Comparison of ENCODE assay signal across 8 cellular contexts in the genomic region with DNA sequence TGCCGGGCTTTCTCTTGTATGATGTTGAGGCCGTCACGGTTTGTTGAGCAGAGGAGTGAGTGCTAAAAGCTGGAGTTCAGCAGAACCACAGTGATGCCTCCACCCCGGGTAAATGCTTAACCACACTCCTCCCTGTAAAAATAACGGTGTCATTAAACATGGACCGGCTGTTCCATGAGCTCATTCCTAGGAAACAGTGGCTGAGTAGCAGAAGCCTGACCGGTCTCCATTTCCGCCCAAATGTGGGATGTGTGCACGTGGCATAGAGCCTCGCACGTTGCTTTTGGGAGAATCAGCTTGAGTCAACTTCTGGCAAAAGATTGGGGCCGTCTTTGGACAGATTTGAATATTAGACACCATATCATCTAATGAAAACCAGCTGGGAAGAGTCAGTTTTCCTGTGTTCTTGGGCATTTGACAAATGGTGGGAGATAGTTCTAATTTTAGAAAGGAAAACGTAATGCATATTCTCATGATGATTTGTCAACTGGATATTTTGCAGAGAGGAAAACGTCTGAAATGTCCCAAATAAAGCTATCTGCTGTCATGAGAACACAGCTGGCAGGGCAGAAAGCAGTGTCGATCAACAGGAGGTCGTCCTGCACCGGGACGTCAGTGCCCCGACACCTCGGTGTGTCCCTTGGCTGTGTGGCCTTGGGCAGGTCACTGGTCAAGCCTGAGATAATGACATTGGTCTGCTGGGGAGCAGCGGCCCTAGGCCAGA. TPM values are rescaled to one million over a fixed set of nuclear protein-coding genes. Genes with fewer than 3 reads are reported as not detected.
A peak's percentile ranks its signal among the peaks of the same experiment; 100 is the strongest.
DNase-seq lines count a peak whose midpoint lies in the region; ATAC-seq and TF ChIP-seq lines count a peak whose summit lies in the region.

No MANE protein-coding gene starts in this region.

- H3K9me3 ChIP-seq in A673 (ENCODE audit: low read depth, low read length, poor library complexity, severe bottlenecking), result no peaks in the 10 kb centered on the region
- no peaks in the 10 kb centered on the region for H3K9me3 ChIP-seq in lower lobe of right lung

- no TSS peak for BruUV-seq in A673 (replicated peaks; lab: Mats Ljungman, UMichigan)

- no peaks in the 10 kb centered on the region for H3K36me3 Mint-ChIP-seq in natural killer cell treated with Interleukin-12 subunit alpha and Interleukin-12 subunit beta and Interleukin-15 and Interleukin-18, amount 100 ng/mL, for 72 hours

- peak overlapping the region in 1 of 2 donors; percentile 29 for H3K27ac Mint-ChIP-seq in natural killer cell treated with Interleukin-12 subunit alpha and Interleukin-12 subunit beta and Interleukin-15 and Interleukin-18, amount 100 ng/mL, for 72 hours

- POLR2A ChIA-PET in A673 (lab: Charles Lee; ENCODE audit: low non-redundant PET), result no interaction called here

- H3K27ac ChIP-seq in A673 (ENCODE audit: low read depth, low read length, poor library complexity, severe bottlenecking), result no peak overlapping the region
- peak overlapping the region; percentile 56 for H3K27ac ChIP-seq in lower lobe of right lung

- intact Hi-C loops in A673 (cut with micrococcal nuclease; ENCODE audit: unreplicated experiment), result no loop called here
- intact Hi-C loops in lower lobe of right lung (cut with DNase I), result loop anchor here (10.0 kb wide), 1 partner anchor 75 kb away; no protein-coding TSS in a partner anchor

- H3K27me3 ChIP-seq in A673 (replicated peaks; ENCODE audit: insufficient read depth, low read depth, low read length, poor library complexity) (no peaks in the 10 kb centered on the region), lower lobe of right lung (ENCODE audit: low read depth) (no peaks in the 10 kb centered on the region)

- no peaks in the 10 kb centered on the region for H3K9me3 Mint-ChIP-seq in natural killer cell treated with Interleukin-12 subunit alpha and Interleukin-12 subunit beta and Interleukin-15 and Interleukin-18, amount 100 ng/mL, for 72 hours

- H3K4me3 ChIP-seq in A673 (ENCODE audit: low read depth, low read length, poor library complexity, severe bottlenecking) (no peak overlapping the region), astrocyte of the cerebellum (ENCODE audit: low read depth, low read length) (no peak overlapping the region), lower lobe of right lung (no peak overlapping the region)

- peaks cover 35% of the 10 kb centered on the region for H3K4me1 ChIP-seq in A673 (ENCODE audit: insufficient read depth, low read length, poor library complexity, severe bottlenecking)
- peaks cover 22% of the 10 kb centered on the region for H3K4me1 ChIP-seq in lower lobe of right lung

- DNase-seq in A673 (ENCODE audit: low spot score) (peak; percentile 44), NCI-H1092 treated with DMSO at 0.1 percent for 48 hours (lab: John Stamatoyannopoulos, UW) (peak; percentile 86), astrocyte of the cerebellum (ENCODE audit: low read depth) (peak; percentile 86), lower lobe of right lung (no peak), SIG-M5 treated with dmso at 0.1 percent for 504 hours (lab: John Stamatoyannopoulos, UW; ENCODE audit: unreplicated experiment) (no peak)
- DNase-seq in natural killer cell treated with Interleukin-12 subunit alpha and Interleukin-12 subunit beta and Interleukin-15 and Interleukin-18, amount 100 ng/mL, for 72 hours (ENCODE audit: low spot score), result no peak
- DNase-seq in stimulated activated naive CD8-positive, alpha-beta T cell treated with anti-CD3 and anti-CD28 coated beads, Interleukin-15, Interleukin-2, amounts not matched to agents 100 U/mL and 50 U/mL, for 24 hours, result no peak

- TF ChIP-seq CTCF in A673 (conservative IDR thresholded peaks at IDR 0.05; ENCODE audit: low read depth, low read length) (no peak), astrocyte of the cerebellum (IDR thresholded peaks at IDR 0.05; ENCODE audit: low read depth, low read length, missing control alignments) (no peak), lower lobe of right lung (IDR thresholded peaks at IDR 0.05) (no peak)

- H3K36me3 ChIP-seq in A673 (ENCODE audit: insufficient read depth, low read length, poor library complexity, severe bottlenecking) (no peaks in the 10 kb centered on the region), lower lobe of right lung (no peaks in the 10 kb centered on the region)

- H3K4me1 Mint-ChIP-seq in natural killer cell treated with Interleukin-12 subunit alpha and Interleukin-12 subunit beta and Interleukin-15 and Interleukin-18, amount 100 ng/mL, for 72 hours (ENCODE audit: low read depth in 2 of 2), result peaks cover 27 to 29% of the 10 kb centered on the region in 2 donors

- no peak overlapping the region for H3K4me3 Mint-ChIP-seq in natural killer cell treated with Interleukin-12 subunit alpha and Interleukin-12 subunit beta and Interleukin-15 and Interleukin-18, amount 100 ng/mL, for 72 hours

- ATAC-seq in GM19463 (IDR thresholded peaks at IDR 0.05; ENCODE audit: unreplicated experiment) (peak; percentile 56), lower lobe of right lung (peak; percentile 26 to 52)
- no peak for ATAC-seq in natural killer cell treated with Interleukin-12 subunit alpha and Interleukin-12 subunit beta and Interleukin-15 and Interleukin-18, amount 100 ng/mL, for 72 hours
- ATAC-seq in stimulated activated naive CD8-positive, alpha-beta T cell treated with anti-CD3 and anti-CD28 coated beads, Interleukin-15, Interleukin-2, amounts not matched to agents 100 U/mL and 50 U/mL, for 24 hours, result no peak

- in situ Hi-C loops in astrocyte of the cerebellum (cut with HindIII; ENCODE audit: low sequenced_read_pairs), result no loop called here

- CTCF ChIA-PET in A673 (lab: Charles Lee), result interaction anchor here (1.1 kb wide), 1 partner anchor 77 kb away, joined by 3 read pairs; no protein-coding TSS in a partner anchor

- H3K27me3 Mint-ChIP-seq in natural killer cell treated with Interleukin-12 subunit alpha and Interleukin-12 subunit beta and Interleukin-15 and Interleukin-18, amount 100 ng/mL, for 72 hours, result peaks cover 2 to 9% of the 10 kb centered on the region in 2 donors

RNA-seq across cellular contexts. Expression of a gene that starts 42.4 kb away (rescaled TPM):
- 69.3 and 71.8 TPM in 2 replicates for total RNA-seq in A673 (2021)
- total RNA-seq in lower lobe of right lung, result 180 TPM
- total RNA-seq in natural killer cell treated with Interleukin-12 subunit alpha and Interleukin-12 subunit beta and Interleukin-15 and Interleukin-18, amount 100 ng/mL, for 72 hours, result 100 to 1,000 TPM; 125 to 203 TPM

Comparison
In these comparisons a context has a peak if more than half of its experiments do, and no peak if none do; other contexts are left out.
1. DNase-seq: peak in A673 (single experiment), NCI-H1092 treated with DMSO at 0.1 percent for 48 hours (single experiment) and astrocyte of the cerebellum (single experiment); none in lower lobe of right lung (single experiment), natural killer cell treated with Interleukin-12 subunit alpha and Interleukin-12 subunit beta and Interleukin-15 and Interleukin-18, amount 100 ng/mL, for 72 hours (single experiment), stimulated activated naive CD8-positive, alpha-beta T cell treated with anti-CD3 and anti-CD28 coated beads, Interleukin-15, Interleukin-2, amounts not matched to agents 100 U/mL and 50 U/mL, for 24 hours (single experiment) and SIG-M5 treated with dmso at 0.1 percent for 504 hours (single experiment).
2. ATAC-seq: peak in GM19463 (single experiment) and lower lobe of right lung (2 of 2); none in natural killer cell treated with Interleukin-12 subunit alpha and Interleukin-12 subunit beta and Interleukin-15 and Interleukin-18, amount 100 ng/mL, for 72 hours (0 of 2) and stimulated activated naive CD8-positive, alpha-beta T cell treated with anti-CD3 and anti-CD28 coated beads, Interleukin-15, Interleukin-2, amounts not matched to agents 100 U/mL and 50 U/mL, for 24 hours (single experiment).